In the genomic region with DNA sequence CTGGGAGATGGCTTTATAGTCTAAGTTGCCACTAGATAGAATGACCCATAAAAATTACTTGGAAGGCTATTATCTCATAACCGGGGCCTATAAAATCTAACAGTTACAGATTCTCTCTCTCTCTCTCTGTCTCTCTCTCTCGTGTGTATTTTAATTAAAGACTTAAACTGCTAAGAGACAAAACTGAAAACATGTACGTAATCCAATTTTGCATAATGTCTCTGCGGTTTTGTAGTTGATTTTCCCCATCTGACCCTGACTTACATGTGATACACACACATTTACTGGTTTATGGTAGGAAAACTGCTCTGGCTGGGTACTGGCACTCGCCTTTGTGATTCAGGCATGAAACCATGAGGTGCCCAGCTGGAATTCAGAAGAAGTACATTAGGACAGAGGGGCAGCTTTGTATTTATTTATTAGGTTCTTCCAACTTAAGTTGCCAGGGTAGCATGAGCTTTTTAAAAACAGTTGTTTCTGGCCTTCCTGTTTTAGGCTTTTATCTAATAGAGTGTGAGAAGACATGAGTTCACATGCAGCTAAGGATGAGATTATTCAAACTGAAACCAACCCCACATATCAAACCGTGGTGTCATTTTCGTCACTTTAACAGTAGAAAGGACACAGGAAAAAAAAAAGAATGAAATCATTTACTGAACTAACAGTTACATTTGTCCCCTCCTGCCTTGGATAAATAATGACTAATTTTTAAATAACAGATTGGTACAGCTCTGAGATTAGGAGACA, we compare ENCODE assay signal across 1 cellular context.
A peak's percentile ranks its signal among the peaks of the same experiment; 100 is the strongest.
TF ChIP-seq lines count a peak whose summit lies in the region.

No MANE protein-coding gene starts in this region.

TF ChIP-seq in HEK293, 187 proteins besides CTCF, POLR2A, EP300 and RAD21 (continued from another document):
- TF ChIP-seq ZNF596 (tag by site-specific recombination; IDR thresholded peaks at IDR 0.05), result peak; percentile 86
- no peak for TF ChIP-seq ZFP69B (tag by site-specific recombination; IDR thresholded peaks at IDR 0.05)
- TF ChIP-seq KLF10 (tag by site-specific recombination; IDR thresholded peaks at IDR 0.05), result no peak
